Comparison of ENCODE assay signal across 8 cellular contexts in genomic region chr12:54216580-54217308, GRCh38. TPM values are rescaled to one million over a fixed set of nuclear protein-coding genes. Genes with fewer than 3 reads are reported as not detected.
DNase-seq lines count a peak whose midpoint lies in the region; ATAC-seq, FAIRE-seq and TF ChIP-seq lines count a peak whose summit lies in the region.

No MANE protein-coding gene starts in this region.

- H3K4me1 ChIP-seq in adipocyte (ENCODE audit: control insufficient read depth, insufficient read depth, low read length) (peaks cover 10% of the 10 kb centered on the region), right atrium auricular region (peaks cover 0 to 42% of the 10 kb centered on the region in 2 donors)

- peak overlapping the region; percentile 56 for H3K9ac ChIP-seq in adipocyte (ENCODE audit: low read length)

- H3K9me3 ChIP-seq in adipocyte (ENCODE audit: control insufficient read depth, low read length) (no peaks in the 10 kb centered on the region), right atrium auricular region (no peaks in the 10 kb centered on the region)

- no peak for FAIRE-seq in urothelium cell line (lab: Jason Lieb, UNC)

- peak; percentile 81 to 89 for TF ChIP-seq CTCF in right atrium auricular region (IDR thresholded peaks at IDR 0.05)

- H3K27ac ChIP-seq in right atrium auricular region, result no peak overlapping the region

- H3K27me3 ChIP-seq in adipocyte (replicated peaks; ENCODE audit: control insufficient read depth, insufficient read depth, low read length) (no peaks in the 10 kb centered on the region), right atrium auricular region (no peaks in the 10 kb centered on the region)

- peak; percentile 35 for ATAC-seq in GM21423 (IDR thresholded peaks at IDR 0.05; ENCODE audit: unreplicated experiment)

- H3K36me3 ChIP-seq in adipocyte (ENCODE audit: control insufficient read depth, insufficient read depth, low read length, severe bottlenecking), result no peaks in the 10 kb centered on the region
- no peaks in the 10 kb centered on the region for H3K36me3 ChIP-seq in right atrium auricular region

- DNase-seq in AG08396 (ENCODE audit: low spot score), result peak; percentile 75
- DNase-seq in NCI-H146 treated with DMSO at 0.1 percent for 48 hours (lab: John Stamatoyannopoulos, UW; ENCODE audit: unreplicated experiment), result peak; percentile 90
- peak; percentile 77 for DNase-seq in T follicular helper cell (ENCODE audit: low read depth)
- DNase-seq in adipocyte (ENCODE audit: low read depth), result peak; percentile 93
- peak; percentile 76 for DNase-seq in right atrium auricular region (ENCODE audit: low spot score)
- peak; percentile 82 for DNase-seq in putamen (ENCODE audit: low spot score)
- peak; percentile 85 for DNase-seq in urothelium cell line (ENCODE audit: low spot score)

- H3K4me3 ChIP-seq in adipocyte (ENCODE audit: low read length) (peak overlapping the region; percentile 73), right atrium auricular region (peak overlapping the region; percentile 3 to 41)

RNA-seq across cellular contexts. Expression of gene SMUG1, which starts 28.0 kb away (rescaled TPM):
- total RNA-seq in right atrium auricular region, result 10 to 100 TPM; 14.5 to 29.4 TPM
